ENCODE assay signal across 1 cellular context in the genomic region with DNA sequence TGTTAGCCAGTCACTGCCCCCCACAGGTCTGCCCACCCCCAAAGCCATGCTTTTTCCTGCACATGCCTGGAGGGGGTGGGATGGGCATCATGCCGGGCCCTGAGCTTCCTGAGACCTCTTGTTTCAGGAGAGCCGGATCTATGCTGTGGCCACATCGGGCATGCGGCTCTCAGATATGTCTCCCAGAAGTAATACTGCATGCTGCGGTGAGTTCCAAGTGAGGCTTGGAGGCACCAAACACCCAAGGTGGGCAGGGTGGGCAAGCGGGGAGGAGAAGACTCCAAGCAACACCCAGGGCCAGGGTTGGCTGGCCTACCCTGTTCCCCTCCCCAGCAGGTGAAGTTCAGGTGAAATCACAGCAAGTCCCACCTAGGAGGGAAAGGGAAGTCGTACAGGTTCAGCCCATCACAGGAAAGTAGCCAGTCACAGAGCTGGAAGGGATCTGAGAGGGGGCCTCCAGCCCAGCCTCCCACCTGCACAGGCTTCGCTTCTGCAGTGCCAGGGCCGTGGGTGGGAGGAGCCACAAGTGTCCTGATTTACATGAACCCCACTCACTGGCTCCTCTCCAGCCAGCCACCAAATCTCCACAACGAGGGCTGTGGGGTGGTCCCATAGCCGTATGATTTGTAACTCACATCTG.
TF ChIP-seq lines count a peak whose summit lies in the region.

No MANE protein-coding gene starts in this region.

TF ChIP-seq in WTC11, 78 proteins besides CTCF, POLR2A, EP300 and RAD21 (continued from another document):
- TF ChIP-seq, protein P1, sequence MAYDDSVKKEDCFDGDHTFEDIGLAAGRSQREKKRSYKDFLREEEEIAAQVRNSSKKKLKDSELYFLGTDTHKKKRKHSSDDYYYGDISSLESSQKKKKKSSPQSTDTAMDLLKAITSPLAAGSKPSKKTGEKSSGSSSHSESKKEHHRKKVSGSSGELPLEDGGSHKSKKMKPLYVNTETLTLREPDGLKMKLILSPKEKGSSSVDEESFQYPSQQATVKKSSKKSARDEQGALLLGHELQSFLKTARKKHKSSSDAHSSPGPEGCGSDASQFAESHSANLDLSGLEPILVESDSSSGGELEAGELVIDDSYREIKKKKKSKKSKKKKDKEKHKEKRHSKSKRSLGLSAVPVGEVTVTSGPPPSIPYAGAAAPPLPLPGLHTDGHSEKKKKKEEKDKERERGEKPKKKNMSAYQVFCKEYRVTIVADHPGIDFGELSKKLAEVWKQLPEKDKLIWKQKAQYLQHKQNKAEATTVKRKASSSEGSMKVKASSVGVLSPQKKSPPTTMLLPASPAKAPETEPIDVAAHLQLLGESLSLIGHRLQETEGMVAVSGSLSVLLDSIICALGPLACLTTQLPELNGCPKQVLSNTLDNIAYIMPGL (CRISPR knock-in tag; IDR thresholded peaks at IDR 0.05) = no peak
- TF ChIP-seq, protein P2, sequence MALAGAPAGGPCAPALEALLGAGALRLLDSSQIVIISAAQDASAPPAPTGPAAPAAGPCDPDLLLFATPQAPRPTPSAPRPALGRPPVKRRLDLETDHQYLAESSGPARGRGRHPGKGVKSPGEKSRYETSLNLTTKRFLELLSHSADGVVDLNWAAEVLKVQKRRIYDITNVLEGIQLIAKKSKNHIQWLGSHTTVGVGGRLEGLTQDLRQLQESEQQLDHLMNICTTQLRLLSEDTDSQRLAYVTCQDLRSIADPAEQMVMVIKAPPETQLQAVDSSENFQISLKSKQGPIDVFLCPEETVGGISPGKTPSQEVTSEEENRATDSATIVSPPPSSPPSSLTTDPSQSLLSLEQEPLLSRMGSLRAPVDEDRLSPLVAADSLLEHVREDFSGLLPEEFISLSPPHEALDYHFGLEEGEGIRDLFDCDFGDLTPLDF (CRISPR knock-in tag; IDR thresholded peaks at IDR 0.05) = no peak
- TF ChIP-seq JUN (CRISPR knock-in tag; IDR thresholded peaks at IDR 0.05) (no peak), NR1H2 (CRISPR knock-in tag; IDR thresholded peaks at IDR 0.05) (no peak), FOXP1 (CRISPR knock-in tag; IDR thresholded peaks at IDR 0.05; ENCODE audit: borderline replicate concordance) (no peak)
- TF ChIP-seq, protein P3, sequence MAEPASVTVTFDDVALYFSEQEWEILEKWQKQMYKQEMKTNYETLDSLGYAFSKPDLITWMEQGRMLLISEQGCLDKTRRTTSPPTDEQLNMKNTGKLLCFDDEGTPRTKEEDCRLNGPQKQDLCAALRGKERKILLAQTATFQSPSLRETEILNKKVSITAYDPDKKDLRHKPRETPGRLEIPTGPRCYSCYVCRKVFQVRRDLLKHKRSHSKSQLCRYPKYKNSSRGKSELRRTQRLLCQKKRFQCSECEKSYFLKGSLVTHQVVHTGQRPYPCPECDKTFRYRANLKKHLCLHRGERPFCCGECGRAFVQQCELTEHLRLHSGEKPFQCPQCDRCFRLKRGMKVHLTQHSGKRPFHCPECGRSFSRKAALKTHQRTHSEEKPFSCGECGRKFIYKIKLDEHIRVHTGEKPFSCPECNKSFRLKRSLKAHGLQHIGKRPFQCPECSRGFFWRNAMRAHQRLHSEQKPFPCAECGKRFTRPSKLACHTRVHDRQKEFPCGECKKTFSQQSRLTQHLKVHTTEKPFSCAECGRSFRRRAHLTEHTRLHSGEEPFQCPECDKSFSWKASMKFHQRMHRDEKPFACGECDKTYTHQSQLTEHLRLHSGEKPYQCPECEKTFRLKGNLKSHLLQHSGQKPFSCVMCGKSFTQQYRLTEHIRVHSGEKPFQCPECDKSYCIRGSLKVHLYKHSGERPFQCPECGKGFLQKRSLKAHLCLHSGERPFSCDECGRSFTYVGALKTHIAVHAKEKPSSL (CRISPR knock-in tag; conservative IDR thresholded peaks at IDR 0.05) = no peak
- TF ChIP-seq, protein P4, sequence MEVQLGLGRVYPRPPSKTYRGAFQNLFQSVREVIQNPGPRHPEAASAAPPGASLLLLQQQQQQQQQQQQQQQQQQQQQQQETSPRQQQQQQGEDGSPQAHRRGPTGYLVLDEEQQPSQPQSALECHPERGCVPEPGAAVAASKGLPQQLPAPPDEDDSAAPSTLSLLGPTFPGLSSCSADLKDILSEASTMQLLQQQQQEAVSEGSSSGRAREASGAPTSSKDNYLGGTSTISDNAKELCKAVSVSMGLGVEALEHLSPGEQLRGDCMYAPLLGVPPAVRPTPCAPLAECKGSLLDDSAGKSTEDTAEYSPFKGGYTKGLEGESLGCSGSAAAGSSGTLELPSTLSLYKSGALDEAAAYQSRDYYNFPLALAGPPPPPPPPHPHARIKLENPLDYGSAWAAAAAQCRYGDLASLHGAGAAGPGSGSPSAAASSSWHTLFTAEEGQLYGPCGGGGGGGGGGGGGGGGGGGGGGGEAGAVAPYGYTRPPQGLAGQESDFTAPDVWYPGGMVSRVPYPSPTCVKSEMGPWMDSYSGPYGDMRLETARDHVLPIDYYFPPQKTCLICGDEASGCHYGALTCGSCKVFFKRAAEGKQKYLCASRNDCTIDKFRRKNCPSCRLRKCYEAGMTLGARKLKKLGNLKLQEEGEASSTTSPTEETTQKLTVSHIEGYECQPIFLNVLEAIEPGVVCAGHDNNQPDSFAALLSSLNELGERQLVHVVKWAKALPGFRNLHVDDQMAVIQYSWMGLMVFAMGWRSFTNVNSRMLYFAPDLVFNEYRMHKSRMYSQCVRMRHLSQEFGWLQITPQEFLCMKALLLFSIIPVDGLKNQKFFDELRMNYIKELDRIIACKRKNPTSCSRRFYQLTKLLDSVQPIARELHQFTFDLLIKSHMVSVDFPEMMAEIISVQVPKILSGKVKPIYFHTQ (CRISPR knock-in tag; IDR thresholded peaks at IDR 0.05) = no peak
